ENCODE assay signal across 1 cellular context in genomic region chr3:20023663-20024417, GRCh38.
TF ChIP-seq lines count a peak whose summit lies in the region.

No MANE protein-coding gene starts in this region.

TF ChIP-seq in GM23338, 12 proteins besides CTCF, POLR2A, EP300 and RAD21 (continued from another document):
- no peak for TF ChIP-seq ZNF462 (CRISPR knock-in tag; IDR thresholded peaks at IDR 0.05)
- TF ChIP-seq, protein P1, sequence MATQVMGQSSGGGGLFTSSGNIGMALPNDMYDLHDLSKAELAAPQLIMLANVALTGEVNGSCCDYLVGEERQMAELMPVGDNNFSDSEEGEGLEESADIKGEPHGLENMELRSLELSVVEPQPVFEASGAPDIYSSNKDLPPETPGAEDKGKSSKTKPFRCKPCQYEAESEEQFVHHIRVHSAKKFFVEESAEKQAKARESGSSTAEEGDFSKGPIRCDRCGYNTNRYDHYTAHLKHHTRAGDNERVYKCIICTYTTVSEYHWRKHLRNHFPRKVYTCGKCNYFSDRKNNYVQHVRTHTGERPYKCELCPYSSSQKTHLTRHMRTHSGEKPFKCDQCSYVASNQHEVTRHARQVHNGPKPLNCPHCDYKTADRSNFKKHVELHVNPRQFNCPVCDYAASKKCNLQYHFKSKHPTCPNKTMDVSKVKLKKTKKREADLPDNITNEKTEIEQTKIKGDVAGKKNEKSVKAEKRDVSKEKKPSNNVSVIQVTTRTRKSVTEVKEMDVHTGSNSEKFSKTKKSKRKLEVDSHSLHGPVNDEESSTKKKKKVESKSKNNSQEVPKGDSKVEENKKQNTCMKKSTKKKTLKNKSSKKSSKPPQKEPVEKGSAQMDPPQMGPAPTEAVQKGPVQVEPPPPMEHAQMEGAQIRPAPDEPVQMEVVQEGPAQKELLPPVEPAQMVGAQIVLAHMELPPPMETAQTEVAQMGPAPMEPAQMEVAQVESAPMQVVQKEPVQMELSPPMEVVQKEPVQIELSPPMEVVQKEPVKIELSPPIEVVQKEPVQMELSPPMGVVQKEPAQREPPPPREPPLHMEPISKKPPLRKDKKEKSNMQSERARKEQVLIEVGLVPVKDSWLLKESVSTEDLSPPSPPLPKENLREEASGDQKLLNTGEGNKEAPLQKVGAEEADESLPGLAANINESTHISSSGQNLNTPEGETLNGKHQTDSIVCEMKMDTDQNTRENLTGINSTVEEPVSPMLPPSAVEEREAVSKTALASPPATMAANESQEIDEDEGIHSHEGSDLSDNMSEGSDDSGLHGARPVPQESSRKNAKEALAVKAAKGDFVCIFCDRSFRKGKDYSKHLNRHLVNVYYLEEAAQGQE (IDR thresholded peaks at IDR 0.05; ENCODE audit: unreplicated experiment), result no peak
- TF ChIP-seq STAT1 (IDR thresholded peaks at IDR 0.05; ENCODE audit: unreplicated experiment), result no peak
- no peak for TF ChIP-seq JUNB (IDR thresholded peaks at IDR 0.05; ENCODE audit: unreplicated experiment)
- no peak for TF ChIP-seq ZNF331 (CRISPR knock-in tag; IDR thresholded peaks at IDR 0.05; ENCODE audit: low read depth)
- TF ChIP-seq EZH2phosphoT487 (IDR thresholded peaks at IDR 0.05; ENCODE audit: unreplicated experiment), result no peak
TF ChIP-seq in GM23338: peak in this region for 0.
